In genomic region chr18:46759885-46760284, GRCh38 we compare ENCODE assay signal across 16 cellular contexts. TPM values are rescaled to one million over a fixed set of nuclear protein-coding genes. Genes with fewer than 3 reads are reported as not detected.
DNase-seq lines count a peak whose midpoint lies in the region; ATAC-seq and TF ChIP-seq lines count a peak whose summit lies in the region.
"Had no signal": no experiment of that assay in that cellular context is flagged by ENCODE, and none has a peak within 500 bp of the region (broad histone marks: within the 10 kb centered on the region; RNA-seq: fewer than 3 reads in every experiment).

No MANE protein-coding gene starts in this region.

- H3K4me3 Mint-ChIP-seq in osteocyte (ENCODE audit: unreplicated experiment) = no peak overlapping the region
- H3K4me3 Mint-ChIP-seq: activated CD4-positive, alpha-beta T cell treated with anti-CD3 and anti-CD28 coated beads, Interleukin-2, amount 10 ng/mL, durations not matched to agents 24 days and 14 days had no signal

- H3K27ac Mint-ChIP-seq in osteocyte (ENCODE audit: unreplicated experiment) = no peak overlapping the region
- H3K27ac Mint-ChIP-seq: activated CD4-positive, alpha-beta T cell treated with anti-CD3 and anti-CD28 coated beads, Interleukin-2, amount 10 ng/mL, durations not matched to agents 24 days and 14 days had no signal

- no peaks in the 10 kb centered on the region for H3K9me3 Mint-ChIP-seq in osteocyte (ENCODE audit: unreplicated experiment)
- H3K9me3 Mint-ChIP-seq: activated CD4-positive, alpha-beta T cell treated with anti-CD3 and anti-CD28 coated beads, Interleukin-2, amount 10 ng/mL, durations not matched to agents 24 days and 14 days had no signal

- no peak for TF ChIP-seq CTCF in osteocyte (IDR thresholded peaks at IDR 0.05)

- no peak for ATAC-seq in GM19395 (IDR thresholded peaks at IDR 0.05; ENCODE audit: unreplicated experiment)
- ATAC-seq: K562, left lobe of liver had no signal

- DNase-seq in DMS53 (lab: John Stamatoyannopoulos, UW) (peak; percentile 34), DMS53 treated with DMSO at 0.1 percent for 48 hours (lab: John Stamatoyannopoulos, UW; ENCODE audit: unreplicated experiment) (no peak), NCI-H146 treated with DMSO at 0.1 percent for 48 hours (lab: John Stamatoyannopoulos, UW; ENCODE audit: unreplicated experiment) (peak; percentile 97), NCI-H748 treated with DMSO at 0.1 percent for 48 hours (lab: John Stamatoyannopoulos, UW) (peak; percentile 93), osteocyte (ENCODE audit: extremely low spot score, unreplicated experiment) (peak; percentile 42), globus pallidus (ENCODE audit: low spot score) (no peak)
- no peak for DNase-seq in stimulated activated naive CD4-positive, alpha-beta T cell treated with Interleukin-2 at 50 U/mL for 16 hours (lab: John Stamatoyannopoulos, UW)
- DNase-seq: activated CD4-positive, alpha-beta T cell treated with anti-CD3 and anti-CD28 coated beads, Interleukin-2, amount 10 ng/mL, durations not matched to agents 24 days and 14 days; activated effector memory CD4-positive, alpha-beta T cell treated with Interleukin-2 at 50 U/mL for 16 hours; effector CD8-positive, alpha-beta T cell; glutamatergic neuron; SW 1271; testis had no signal

- H3K36me3 Mint-ChIP-seq in osteocyte (ENCODE audit: unreplicated experiment) = no peaks in the 10 kb centered on the region

- peaks cover 11% of the 10 kb centered on the region for H3K4me1 Mint-ChIP-seq in osteocyte (ENCODE audit: unreplicated experiment)

- H3K27me3 Mint-ChIP-seq in osteocyte (ENCODE audit: unreplicated experiment) = peaks cover 61% of the 10 kb centered on the region

RNA-seq across cellular contexts. Expression of gene ST8SIA5, which starts 3.0 kb away (rescaled TPM):
- total RNA-seq in osteocyte = 0.30 and 0.76 TPM in 2 replicates
- total RNA-seq: activated CD4-positive, alpha-beta T cell treated with anti-CD3 and anti-CD28 coated beads, Interleukin-2, amount 10 ng/mL, durations not matched to agents 24 days and 14 days had no signal

Comparison
In these comparisons a context has a peak if more than half of its experiments do, and no peak if none do; other contexts are left out.
1. DNase-seq: peak in DMS53 (single experiment), NCI-H146 treated with DMSO at 0.1 percent for 48 hours (single experiment), NCI-H748 treated with DMSO at 0.1 percent for 48 hours (single experiment) and osteocyte (single experiment); none in DMS53 treated with DMSO at 0.1 percent for 48 hours (single experiment), stimulated activated naive CD4-positive, alpha-beta T cell treated with Interleukin-2 at 50 U/mL for 16 hours (single experiment) and globus pallidus (single experiment).